In the genomic region with DNA sequence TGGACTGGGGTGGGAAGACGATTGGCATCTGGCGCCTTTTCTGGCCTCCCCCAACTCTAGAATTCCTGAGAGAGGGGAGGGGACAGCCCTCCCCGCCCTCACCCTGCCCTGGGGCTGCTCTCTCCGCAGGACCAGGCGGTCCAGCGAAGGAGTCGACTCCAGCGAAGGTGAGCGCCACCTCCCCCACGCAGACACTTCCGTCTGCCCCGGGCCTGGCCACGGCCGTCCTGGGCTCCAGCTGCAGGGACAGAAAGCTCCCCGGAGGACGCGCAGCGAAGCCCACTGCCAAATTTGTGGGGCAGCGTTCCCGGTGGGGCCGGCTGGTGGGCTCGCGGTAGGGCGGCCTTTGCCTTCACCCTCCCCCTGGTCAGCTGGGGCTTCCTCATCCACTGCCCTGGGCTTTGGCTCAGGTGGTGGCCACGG, we compare ENCODE assay signal across 8 cellular contexts. TPM values are rescaled to one million over a fixed set of nuclear protein-coding genes. Genes with fewer than 3 reads are reported as not detected.
DNase-seq lines count a peak whose midpoint lies in the region; ATAC-seq and TF ChIP-seq lines count a peak whose summit lies in the region.

No MANE protein-coding gene starts in this region.

- H4K20me1 ChIP-seq in fibroblast of lung (ENCODE audit: control insufficient read depth, extremely low read depth, insufficient read depth, low read length) (no peaks in the 10 kb centered on the region), osteoblast (ENCODE audit: insufficient read depth, low read length) (peaks cover 15% of the 10 kb centered on the region)

- ATAC-seq in HG02610 (IDR thresholded peaks at IDR 0.05; ENCODE audit: unreplicated experiment): no peak
- no peak for ATAC-seq in HG02852 (IDR thresholded peaks at IDR 0.05; ENCODE audit: unreplicated experiment)

- H3K9me3 ChIP-seq in ES-I3 (ENCODE audit: control insufficient read depth, insufficient read depth, low read length) (no peaks in the 10 kb centered on the region), fibroblast of lung (ENCODE audit: control insufficient read depth, insufficient read depth, low read depth, low read length) (no peaks in the 10 kb centered on the region), osteoblast (ENCODE audit: low read depth, low read length) (no peaks in the 10 kb centered on the region)

- H3K4me1 Mint-ChIP-seq in T-helper 1 cell treated with Interleukin-12 subunit alpha and Interleukin-12 subunit beta and Interleukin-4 antibody, amounts not matched to agents 30 μg/mL and 1 μg/mL, for 36 hours (ENCODE audit: low read depth): peaks cover 2% of the 10 kb centered on the region
- H3K4me1 Mint-ChIP-seq in activated CD4-positive, alpha-beta T cell treated with anti-CD3 and anti-CD28 coated beads, Interleukin-2, amount 10 ng/mL, durations not matched to agents 24 days and 14 days: no peaks in the 10 kb centered on the region

- intact Hi-C loops in activated CD4-positive, alpha-beta T cell treated with anti-CD3 and anti-CD28 coated beads, Interleukin-2, amount 10 ng/mL, durations not matched to agents 24 days and 14 days (cut with micrococcal nuclease): no loop called here

- TF ChIP-seq CTCF in fibroblast of lung (conservative IDR thresholded peaks at IDR 0.05 in 1 of 2, IDR thresholded peaks at IDR 0.05 in 1 of 2; ENCODE audit: low read depth in 1 of 2, low read length in 2 of 2) (no peak), osteoblast (IDR thresholded peaks at IDR 0.05; ENCODE audit: extremely low read depth, low read depth, low read length) (no peak)

- H3K9me3 Mint-ChIP-seq in T-helper 1 cell treated with Interleukin-12 subunit alpha and Interleukin-12 subunit beta and Interleukin-4 antibody, amounts not matched to agents 30 μg/mL and 1 μg/mL, for 36 hours: no peaks in the 10 kb centered on the region
- H3K9me3 Mint-ChIP-seq in activated CD4-positive, alpha-beta T cell treated with anti-CD3 and anti-CD28 coated beads, Interleukin-2, amount 10 ng/mL, durations not matched to agents 24 days and 14 days: no peaks in the 10 kb centered on the region

- H3K4me3 Mint-ChIP-seq in T-helper 1 cell treated with Interleukin-12 subunit alpha and Interleukin-12 subunit beta and Interleukin-4 antibody, amounts not matched to agents 30 μg/mL and 1 μg/mL, for 36 hours: peak overlapping the region; percentile 31
- no peak overlapping the region for H3K4me3 Mint-ChIP-seq in activated CD4-positive, alpha-beta T cell treated with anti-CD3 and anti-CD28 coated beads, Interleukin-2, amount 10 ng/mL, durations not matched to agents 24 days and 14 days

- H3K4me1 ChIP-seq in ES-I3 (ENCODE audit: insufficient read depth, low read length) (no peaks in the 10 kb centered on the region), fibroblast of lung (ENCODE audit: control insufficient read depth, extremely low read depth, insufficient read depth, low read length) (peaks cover 9% of the 10 kb centered on the region), osteoblast (ENCODE audit: insufficient read depth, low read length) (peaks cover 16% of the 10 kb centered on the region)

- H3K36me3 ChIP-seq in ES-I3 (ENCODE audit: insufficient read depth, low read length) (peaks cover 5% of the 10 kb centered on the region; the same call in 1 of the 2 replicates), fibroblast of lung (ENCODE audit: control insufficient read depth, insufficient read depth, low read length) (peaks cover 11% of the 10 kb centered on the region), osteoblast (ENCODE audit: insufficient read depth, low read length) (peaks cover 24% of the 10 kb centered on the region)

- no peak overlapping the region for H2AFZ ChIP-seq in fibroblast of lung (ENCODE audit: low read length)
- peak overlapping the region; percentile 62 for H2AFZ ChIP-seq in osteoblast (ENCODE audit: low read length)

- H3K79me2 ChIP-seq in fibroblast of lung (ENCODE audit: control insufficient read depth, insufficient read depth, low read length) (no peaks in the 10 kb centered on the region), osteoblast (ENCODE audit: insufficient read depth, low read length) (peaks cover 2% of the 10 kb centered on the region)

- no peak overlapping the region for H3K27ac ChIP-seq in fibroblast of lung (ENCODE audit: insufficient read depth, low read length)
- no peak overlapping the region for H3K27ac ChIP-seq in osteoblast (ENCODE audit: low read depth, low read length)

- H3K36me3 Mint-ChIP-seq in T-helper 1 cell treated with Interleukin-12 subunit alpha and Interleukin-12 subunit beta and Interleukin-4 antibody, amounts not matched to agents 30 μg/mL and 1 μg/mL, for 36 hours (ENCODE audit: low read depth): peaks cover 7% of the 10 kb centered on the region
- peaks cover 13% of the 10 kb centered on the region for H3K36me3 Mint-ChIP-seq in activated CD4-positive, alpha-beta T cell treated with anti-CD3 and anti-CD28 coated beads, Interleukin-2, amount 10 ng/mL, durations not matched to agents 24 days and 14 days (ENCODE audit: low read depth)

- H3K27me3 Mint-ChIP-seq in T-helper 1 cell treated with Interleukin-12 subunit alpha and Interleukin-12 subunit beta and Interleukin-4 antibody, amounts not matched to agents 30 μg/mL and 1 μg/mL, for 36 hours (ENCODE audit: low read depth): no peaks in the 10 kb centered on the region
- no peaks in the 10 kb centered on the region for H3K27me3 Mint-ChIP-seq in activated CD4-positive, alpha-beta T cell treated with anti-CD3 and anti-CD28 coated beads, Interleukin-2, amount 10 ng/mL, durations not matched to agents 24 days and 14 days

- H3K4me3 ChIP-seq in fibroblast of lung (replicated peaks in 1 of 4; ENCODE audit: control extremely low read depth in 1 of 4, insufficient read depth in 1 of 4, low read depth in 3 of 4, low read length in 4 of 4) (peak overlapping the region; percentile 45 to 83 (median 65)), osteoblast (ENCODE audit: insufficient read depth, low read length) (peak overlapping the region; percentile 86)

- H3K9ac ChIP-seq in ES-I3 (ENCODE audit: low read depth, low read length) (peak overlapping the region; percentile 71), fibroblast of lung (ENCODE audit: insufficient read depth, low read length) (peak overlapping the region; percentile 65)

- peak overlapping the region; percentile 81 for H3K4me2 ChIP-seq in fibroblast of lung (ENCODE audit: extremely low read depth, insufficient read depth, low read length)
- peak overlapping the region; percentile 85 for H3K4me2 ChIP-seq in osteoblast (ENCODE audit: insufficient read depth, low read length)

- H3K27me3 ChIP-seq in fibroblast of lung (ENCODE audit: control insufficient read depth, insufficient read depth, low read length) (no peaks in the 10 kb centered on the region), osteoblast (ENCODE audit: insufficient read depth, low read length) (no peaks in the 10 kb centered on the region)

- H3K27ac Mint-ChIP-seq in T-helper 1 cell treated with Interleukin-12 subunit alpha and Interleukin-12 subunit beta and Interleukin-4 antibody, amounts not matched to agents 30 μg/mL and 1 μg/mL, for 36 hours: no peak overlapping the region
- no peak overlapping the region for H3K27ac Mint-ChIP-seq in activated CD4-positive, alpha-beta T cell treated with anti-CD3 and anti-CD28 coated beads, Interleukin-2, amount 10 ng/mL, durations not matched to agents 24 days and 14 days

- DNase-seq in fibroblast of lung (ENCODE audit: low read depth in 2 of 2): peak in 1 of 2 donors; percentile 14
- peak; percentile 86 for DNase-seq in osteoblast (ENCODE audit: insufficient read length, low spot score, missing footprints)
- DNase-seq in NCI-H1930 (lab: John Stamatoyannopoulos, UW): no peak
- no peak for DNase-seq in activated CD4-positive, alpha-beta T cell treated with anti-CD3 and anti-CD28 coated beads, Interleukin-2, amount 10 ng/mL, durations not matched to agents 24 days and 14 days

RNA-seq across cellular contexts. Expression of gene SSH3, which starts 0.7 kb away (rescaled TPM):
- total RNA-seq in fibroblast of lung: 11.3 and 15.7 TPM in 2 replicates
- 6.9 and 7.5 TPM in 2 replicates for polyA plus RNA-seq in fibroblast of lung
- 28.9 and 30.6 TPM in 2 replicates for polyA plus RNA-seq in fibroblast of lung (2012)
- 15.6 and 18.8 TPM in 2 replicates for polyA minus RNA-seq in fibroblast of lung (ENCODE audit: low replicate concordance)
- total RNA-seq in osteoblast: 13.3 and 25.0 TPM in 2 replicates
- 7.1 and 8.1 TPM in 2 replicates for total RNA-seq in activated CD4-positive, alpha-beta T cell treated with anti-CD3 and anti-CD28 coated beads, Interleukin-2, amount 10 ng/mL, durations not matched to agents 24 days and 14 days

RNA-seq across cellular contexts. Expression of gene ANKRD13D, which starts 14.9 kb away (rescaled TPM):
- total RNA-seq in fibroblast of lung (31.8 and 45.4 TPM in 2 replicates), osteoblast (33.0 and 34.4 TPM in 2 replicates)
- polyA plus RNA-seq in fibroblast of lung: 11.5 and 12.9 TPM in 2 replicates
- 12.7 and 16.8 TPM in 2 replicates for polyA plus RNA-seq in fibroblast of lung (2012)
- polyA minus RNA-seq in fibroblast of lung (ENCODE audit: low replicate concordance): 16.9 and 22.8 TPM in 2 replicates
- 114 and 124 TPM in 2 replicates for total RNA-seq in activated CD4-positive, alpha-beta T cell treated with anti-CD3 and anti-CD28 coated beads, Interleukin-2, amount 10 ng/mL, durations not matched to agents 24 days and 14 days

RNA-seq across cellular contexts. Expression of gene GRK2, which starts 37.7 kb away (rescaled TPM):
- 21.6 and 28.9 TPM in 2 replicates for total RNA-seq in fibroblast of lung
- polyA plus RNA-seq in fibroblast of lung: 20.1 and 26.3 TPM in 2 replicates
- polyA plus RNA-seq in fibroblast of lung (2012): 24.7 and 30.8 TPM in 2 replicates
- 48.4 and 104 TPM in 2 replicates for polyA minus RNA-seq in fibroblast of lung (ENCODE audit: low replicate concordance)
- total RNA-seq in osteoblast: 21.4 and 23.6 TPM in 2 replicates
- total RNA-seq in activated CD4-positive, alpha-beta T cell treated with anti-CD3 and anti-CD28 coated beads, Interleukin-2, amount 10 ng/mL, durations not matched to agents 24 days and 14 days: 244 and 248 TPM in 2 replicates

RNA-seq across cellular contexts. Expression of gene POLD4, which starts 49.3 kb away (rescaled TPM):
- total RNA-seq in fibroblast of lung: 28.5 and 32.4 TPM in 2 replicates
- polyA plus RNA-seq in fibroblast of lung: 33.3 and 36.3 TPM in 2 replicates
- polyA plus RNA-seq in fibroblast of lung (2012): 81.4 and 86.9 TPM in 2 replicates
- polyA minus RNA-seq in fibroblast of lung (ENCODE audit: low replicate concordance): 12.6 and 12.9 TPM in 2 replicates
- total RNA-seq in osteoblast: 43.3 and 59.4 TPM in 2 replicates
- total RNA-seq in activated CD4-positive, alpha-beta T cell treated with anti-CD3 and anti-CD28 coated beads, Interleukin-2, amount 10 ng/mL, durations not matched to agents 24 days and 14 days: 36.0 and 36.4 TPM in 2 replicates
